In the genomic region with DNA sequence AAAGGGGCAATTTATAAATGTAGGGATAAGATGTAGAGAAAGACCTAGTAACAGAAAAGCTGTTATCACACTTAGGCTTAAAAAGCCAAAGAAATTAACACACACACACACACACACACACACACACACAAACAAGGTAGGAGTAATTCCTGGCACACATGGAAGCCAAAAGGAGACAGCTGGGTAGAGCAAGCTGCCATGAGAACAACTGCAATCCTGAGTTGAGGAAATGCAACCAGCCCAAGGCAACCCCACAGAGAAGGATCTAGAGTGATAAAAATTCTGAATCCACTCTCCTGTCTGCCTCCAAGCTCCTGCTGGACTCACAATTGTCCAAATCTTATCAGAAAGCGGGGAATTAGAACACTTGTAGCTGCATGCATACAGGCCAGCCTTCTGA, we compare ENCODE assay signal across 26 cellular contexts.
"Had no signal": no experiment of that assay in that cellular context is flagged by ENCODE, and none has a peak within 500 bp of the region (broad histone marks: within the 10 kb centered on the region; RNA-seq: fewer than 3 reads in every experiment).

No MANE protein-coding gene starts in this region.

- H3K27ac ChIP-seq: left lung, neutrophil, pancreas, psoas muscle, right atrium auricular region, thyroid gland, upper lobe of right lung had no signal

- H2AFZ ChIP-seq: hepatocyte had no signal

- H3K9me3 Mint-ChIP-seq: activated CD4-positive, alpha-beta memory T cell treated with anti-CD3 and anti-CD28 coated beads, Interleukin-2, amount 10 ng/mL, durations not matched to agents 7 days and 5 days; brain; nephron; stimulated activated naive CD8-positive, alpha-beta T cell treated with anti-CD3 and anti-CD28 coated beads, Interleukin-15, Interleukin-2, amounts not matched to agents 100 ng/mL and 50 ng/mL, for 24 hours had no signal

- H3K4me2 ChIP-seq: hepatocyte had no signal

- H3K4me1 ChIP-seq: left lung, pancreas, psoas muscle, right atrium auricular region, thyroid gland, upper lobe of right lung had no signal

- H3K27me3 Mint-ChIP-seq: activated CD4-positive, alpha-beta memory T cell treated with anti-CD3 and anti-CD28 coated beads, Interleukin-2, amount 10 ng/mL, durations not matched to agents 7 days and 5 days; activated CD4-positive, alpha-beta T cell treated with anti-CD3 and anti-CD28 coated beads, Interleukin-2, amount 10 ng/mL, durations not matched to agents 24 days and 14 days; activated naive CD4-positive, alpha-beta T cell treated with anti-CD3 and anti-CD28 coated beads, Interleukin-2, amount 10 ng/mL, durations not matched to agents 7 days and 5 days; activated naive CD8-positive, alpha-beta T cell treated with anti-CD3 and anti-CD28 coated beads, Interleukin-2, amount 50 U/mL, for 24 hours; brain; stimulated activated naive CD8-positive, alpha-beta T cell treated with anti-CD3 and anti-CD28 coated beads, Interleukin-15, Interleukin-2, amounts not matched to agents 100 ng/mL and 50 ng/mL, for 24 hours had no signal

- H3K4me3 Mint-ChIP-seq: activated CD4-positive, alpha-beta memory T cell treated with anti-CD3 and anti-CD28 coated beads, Interleukin-2, amount 10 ng/mL, durations not matched to agents 7 days and 5 days; activated CD4-positive, alpha-beta T cell treated with anti-CD3 and anti-CD28 coated beads, Interleukin-2, amount 10 ng/mL, durations not matched to agents 24 days and 14 days; activated naive CD4-positive, alpha-beta T cell treated with anti-CD3 and anti-CD28 coated beads, Interleukin-2, amount 10 ng/mL, durations not matched to agents 7 days and 5 days; activated naive CD8-positive, alpha-beta T cell treated with anti-CD3 and anti-CD28 coated beads, Interleukin-2, amount 50 U/mL, for 24 hours; activated T-cell treated with anti-CD3 and anti-CD28 coated beads, Interleukin-2, amount 50 U/mL, for 72 hours; brain; nephron; stimulated activated naive CD8-positive, alpha-beta T cell treated with anti-CD3 and anti-CD28 coated beads, Interleukin-15, Interleukin-2, amounts not matched to agents 100 ng/mL and 50 ng/mL, for 24 hours had no signal

- H3K79me2 ChIP-seq: hepatocyte had no signal

- H3K27ac Mint-ChIP-seq: activated CD4-positive, alpha-beta memory T cell treated with anti-CD3 and anti-CD28 coated beads, Interleukin-2, amount 10 ng/mL, durations not matched to agents 7 days and 5 days; activated CD4-positive, alpha-beta T cell treated with anti-CD3 and anti-CD28 coated beads, Interleukin-2, amount 10 ng/mL, durations not matched to agents 24 days and 14 days; activated naive CD4-positive, alpha-beta T cell treated with anti-CD3 and anti-CD28 coated beads, Interleukin-2, amount 10 ng/mL, durations not matched to agents 7 days and 5 days; activated naive CD8-positive, alpha-beta T cell treated with anti-CD3 and anti-CD28 coated beads, Interleukin-2, amount 50 U/mL, for 24 hours; activated T-cell treated with anti-CD3 and anti-CD28 coated beads, Interleukin-2, amount 50 U/mL, for 72 hours; brain; nephron; stimulated activated naive CD8-positive, alpha-beta T cell treated with anti-CD3 and anti-CD28 coated beads, Interleukin-15, Interleukin-2, amounts not matched to agents 100 ng/mL and 50 ng/mL, for 24 hours had no signal

- ATAC-seq: activated CD4-positive, CD25-positive, alpha-beta regulatory T cell treated with anti-CD3 and anti-CD28 coated beads, Interleukin-2, amount 50 U/mL, for 24 hours; activated naive CD8-positive, alpha-beta T cell treated with anti-CD3 and anti-CD28 coated beads, Interleukin-2, amount 50 U/mL, for 24 hours; activated T-cell treated with anti-CD3 and anti-CD28 coated beads, Interleukin-2, amount 50 U/mL, for 72 hours; left lung; pancreas; psoas muscle; upper lobe of right lung had no signal

- H3K4me1 Mint-ChIP-seq: activated CD4-positive, alpha-beta memory T cell treated with anti-CD3 and anti-CD28 coated beads, Interleukin-2, amount 10 ng/mL, durations not matched to agents 7 days and 5 days; activated CD4-positive, alpha-beta T cell treated with anti-CD3 and anti-CD28 coated beads, Interleukin-2, amount 10 ng/mL, durations not matched to agents 24 days and 14 days; activated naive CD4-positive, alpha-beta T cell treated with anti-CD3 and anti-CD28 coated beads, Interleukin-2, amount 10 ng/mL, durations not matched to agents 7 days and 5 days; activated naive CD8-positive, alpha-beta T cell treated with anti-CD3 and anti-CD28 coated beads, Interleukin-2, amount 50 U/mL, for 24 hours; nephron had no signal

- H3K36me3 Mint-ChIP-seq: activated naive CD4-positive, alpha-beta T cell treated with anti-CD3 and anti-CD28 coated beads, Interleukin-2, amount 10 ng/mL, durations not matched to agents 7 days and 5 days; brain had no signal

- H3K4me3 ChIP-seq: hepatocyte, left lung, lung, pancreas, psoas muscle, right atrium auricular region, thyroid gland, upper lobe of right lung had no signal

- H3K36me3 ChIP-seq: left lung, neutrophil, pancreas, right atrium auricular region, thyroid gland, upper lobe of right lung had no signal

- H3K9me3 ChIP-seq: left lung, neutrophil, pancreas, psoas muscle, right atrium auricular region, thyroid gland, upper lobe of right lung had no signal

- H3K27me3 ChIP-seq: hepatocyte, left lung, neutrophil, pancreas, right atrium auricular region, thyroid gland, upper lobe of right lung had no signal

- DNase-seq: activated CD4-positive, alpha-beta memory T cell treated with anti-CD3 and anti-CD28 coated beads, Interleukin-2, amount 10 ng/mL, durations not matched to agents 7 days and 5 days; activated CD4-positive, alpha-beta T cell treated with anti-CD3 and anti-CD28 coated beads, Interleukin-2, amount 10 ng/mL, durations not matched to agents 24 days and 14 days; activated effector memory CD4-positive, alpha-beta T cell treated with anti-CD3 and anti-CD28 coated beads, Interleukin-2, amount 50 U/mL, for 16 hours; activated naive CD4-positive, alpha-beta T cell treated with anti-CD3 and anti-CD28 coated beads, Interleukin-2, amount 10 ng/mL, durations not matched to agents 7 days and 5 days; activated naive CD8-positive, alpha-beta T cell treated with anti-CD3 and anti-CD28 coated beads, Interleukin-2, amount 50 U/mL, for 24 hours; activated T-cell treated with anti-CD3 and anti-CD28 coated beads, Interleukin-2, amount 50 U/mL, for 72 hours; caudate nucleus; dermis blood vessel endothelial cell; effector CD8-positive, alpha-beta T cell; foreskin melanocyte; glutamatergic neuron; left lung; pancreas; psoas muscle; stimulated activated CD4-positive, alpha-beta T cell treated with anti-CD3 and anti-CD28 coated beads, Interleukin-12 subunit alpha, Interleukin-12 subunit beta, amount 100 ng/mL, for 4 hours; substantia nigra; thyroid gland; upper lobe of right lung had no signal
